ENCODE assay signal across 21 cellular contexts in genomic region chr5:119524461-119524860, GRCh38.
"Had no signal": no experiment of that assay in that cellular context is flagged by ENCODE, and none has a peak within 500 bp of the region (broad histone marks: within the 10 kb centered on the region; RNA-seq: fewer than 3 reads in every experiment).

No MANE protein-coding gene starts in this region.

- ATAC-seq: activated CD8-positive, alpha-beta T cell treated with anti-CD3 and anti-CD28 coated beads, Interleukin-2, amount 10 ng/mL, durations not matched to agents 7 days and 5 days; activated T-cell treated with anti-CD3 and anti-CD28 coated beads, Interleukin-2, amount 50 U/mL, for 4 hours; naive thymus-derived CD4-positive, alpha-beta T cell; stimulated activated naive CD8-positive, alpha-beta T cell treated with anti-CD3 and anti-CD28 coated beads, Interleukin-15, amount 100 ng/mL, for 72 hours had no signal

- H3K27ac ChIP-seq: adrenal gland, cardiac muscle cell, ovary, suprapubic skin, vagina had no signal

- H3K4me1 Mint-ChIP-seq: activated CD4-positive, alpha-beta T cell treated with anti-CD3 and anti-CD28 coated beads, Interleukin-2, amount 10 ng/mL, durations not matched to agents 7 days and 5 days; activated naive CD4-positive, alpha-beta T cell treated with anti-CD3 and anti-CD28 coated beads, Interleukin-2, amount 50 U/mL, for 24 hours; stimulated activated naive CD8-positive, alpha-beta T cell treated with anti-CD3 and anti-CD28 coated beads, Interleukin-15, amount 100 ng/mL, for 72 hours had no signal

- H3K27me3 ChIP-seq: adrenal gland, cardiac muscle cell, esophagus squamous epithelium, ovary, suprapubic skin, vagina had no signal

- DNase-seq: activated CD4-positive, alpha-beta T cell treated with anti-CD3 and anti-CD28 coated beads, Interleukin-2, amount 10 ng/mL, durations not matched to agents 7 days and 5 days; activated CD8-positive, alpha-beta memory T cell treated with anti-CD3 and anti-CD28 coated beads, Interleukin-2, amount 50 U/mL, for 4 hours; activated CD8-positive, alpha-beta T cell treated with anti-CD3 and anti-CD28 coated beads, Interleukin-2, amount 10 ng/mL, durations not matched to agents 7 days and 5 days; activated effector memory CD4-positive, alpha-beta T cell treated with Interleukin-2 at 50 U/mL for 16 hours; activated T-cell treated with anti-CD3 and anti-CD28 coated beads, Interleukin-2, amount 50 U/mL, for 4 hours; adrenal gland; effector CD8-positive, alpha-beta T cell; esophagus squamous epithelium; foreskin melanocyte; kidney glomerular epithelial cell; mesenchymal stem cell; naive thymus-derived CD4-positive, alpha-beta T cell; ovary; stimulated activated naive CD8-positive, alpha-beta T cell treated with anti-CD3 and anti-CD28 coated beads, Interleukin-15, amount 100 ng/mL, for 72 hours; T1000; trophoblast cell had no signal

- H3K27ac Mint-ChIP-seq: activated CD4-positive, alpha-beta T cell treated with anti-CD3 and anti-CD28 coated beads, Interleukin-2, amount 10 ng/mL, durations not matched to agents 7 days and 5 days; activated CD8-positive, alpha-beta T cell treated with anti-CD3 and anti-CD28 coated beads, Interleukin-2, amount 10 ng/mL, durations not matched to agents 7 days and 5 days; activated naive CD4-positive, alpha-beta T cell treated with anti-CD3 and anti-CD28 coated beads, Interleukin-2, amount 50 U/mL, for 24 hours; dendritic cell treated with granulocyte-macrophage colony-stimulating factor and Interleukin-4, amounts not matched to agents 40 ng/mL and 50 ng/mL, for 4 days; stimulated activated naive CD8-positive, alpha-beta T cell treated with anti-CD3 and anti-CD28 coated beads, Interleukin-15, amount 100 ng/mL, for 72 hours had no signal

- H3K36me3 ChIP-seq: ovary had no signal

- H3K9me3 Mint-ChIP-seq: activated CD4-positive, alpha-beta T cell treated with anti-CD3 and anti-CD28 coated beads, Interleukin-2, amount 10 ng/mL, durations not matched to agents 7 days and 5 days; activated naive CD4-positive, alpha-beta T cell treated with anti-CD3 and anti-CD28 coated beads, Interleukin-2, amount 50 U/mL, for 24 hours; activated T-cell treated with anti-CD3 and anti-CD28 coated beads, Interleukin-2, amount 50 U/mL, for 4 hours; dendritic cell treated with granulocyte-macrophage colony-stimulating factor and Interleukin-4, amounts not matched to agents 40 ng/mL and 50 ng/mL, for 4 days had no signal

- H3K4me3 ChIP-seq: adrenal gland, cardiac muscle cell, esophagus squamous epithelium, ovary, suprapubic skin, vagina had no signal

- H3K4me3 Mint-ChIP-seq: activated CD4-positive, alpha-beta T cell treated with anti-CD3 and anti-CD28 coated beads, Interleukin-2, amount 10 ng/mL, durations not matched to agents 7 days and 5 days; activated CD8-positive, alpha-beta T cell treated with anti-CD3 and anti-CD28 coated beads, Interleukin-2, amount 10 ng/mL, durations not matched to agents 7 days and 5 days; activated naive CD4-positive, alpha-beta T cell treated with anti-CD3 and anti-CD28 coated beads, Interleukin-2, amount 50 U/mL, for 24 hours; activated T-cell treated with anti-CD3 and anti-CD28 coated beads, Interleukin-2, amount 50 U/mL, for 4 hours; dendritic cell treated with granulocyte-macrophage colony-stimulating factor and Interleukin-4, amounts not matched to agents 40 ng/mL and 50 ng/mL, for 4 days; naive thymus-derived CD4-positive, alpha-beta T cell; stimulated activated naive CD8-positive, alpha-beta T cell treated with anti-CD3 and anti-CD28 coated beads, Interleukin-15, amount 100 ng/mL, for 72 hours had no signal

- H3K27me3 Mint-ChIP-seq: activated CD4-positive, alpha-beta T cell treated with anti-CD3 and anti-CD28 coated beads, Interleukin-2, amount 10 ng/mL, durations not matched to agents 7 days and 5 days; activated naive CD4-positive, alpha-beta T cell treated with anti-CD3 and anti-CD28 coated beads, Interleukin-2, amount 50 U/mL, for 24 hours; dendritic cell treated with granulocyte-macrophage colony-stimulating factor and Interleukin-4, amounts not matched to agents 40 ng/mL and 50 ng/mL, for 4 days; naive thymus-derived CD4-positive, alpha-beta T cell; stimulated activated naive CD8-positive, alpha-beta T cell treated with anti-CD3 and anti-CD28 coated beads, Interleukin-15, amount 100 ng/mL, for 72 hours had no signal

- H3K4me1 ChIP-seq: adrenal gland, suprapubic skin, vagina had no signal

- H3K9me3 ChIP-seq: adrenal gland, esophagus squamous epithelium, ovary, suprapubic skin, vagina had no signal
